In genomic region chr16:74367636-74368001, GRCh38 we compare ENCODE assay signal across 9 cellular contexts. TPM values are rescaled to one million over a fixed set of nuclear protein-coding genes. Genes with fewer than 3 reads are reported as not detected.
DNase-seq lines count a peak whose midpoint lies in the region; ATAC-seq and TF ChIP-seq lines count a peak whose summit lies in the region.
"Not testable (repeated sequence)": the region's sequence is repeated elsewhere in the genome, so short reads cannot be mapped to it uniquely, and the experiment has no call there.
"Had no signal": no experiment of that assay in that cellular context is flagged by ENCODE, and none has a peak within 500 bp of the region (broad histone marks: within the 10 kb centered on the region; RNA-seq: fewer than 3 reads in every experiment).

No MANE protein-coding gene starts in this region.

- peak overlapping the region; percentile 76 to 92 for H3K4me3 ChIP-seq in duodenal mucosa (ENCODE audit: low read depth in 1 of 2, low read length in 2 of 2)
- peak overlapping the region; percentile 89 for H3K4me3 ChIP-seq in rectal smooth muscle tissue (ENCODE audit: low read length)

- H3K4me3 Mint-ChIP-seq in activated CD8-positive, alpha-beta T cell treated with anti-CD3 and anti-CD28 coated beads for 36 hours, result peak overlapping the region; percentile 91

- DNase-seq in MV-4-11 (lab: John Stamatoyannopoulos, UW) (peak; percentile 45), islet precursor cell (peak; percentile 70)
- DNase-seq in activated CD8-positive, alpha-beta T cell treated with anti-CD3 and anti-CD28 coated beads for 36 hours, result peak; percentile 63

- H3K9ac ChIP-seq in duodenal mucosa (ENCODE audit: low read depth in 1 of 2, low read length in 2 of 2) (peak overlapping the region; percentile 70 to 77), rectal smooth muscle tissue (ENCODE audit: low read length) (peak overlapping the region; percentile 66)

- POLR2A ChIA-PET in activated CD8-positive, alpha-beta T cell treated with anti-CD3 and anti-CD28 coated beads for 36 hours (lab: Charles Lee), result not testable (repeated sequence)

- H3K27me3 Mint-ChIP-seq in activated CD8-positive, alpha-beta T cell treated with anti-CD3 and anti-CD28 coated beads for 36 hours, result not testable (repeated sequence)

- H3K27me3 ChIP-seq in duodenal mucosa (ENCODE audit: control insufficient read depth in 1 of 2, insufficient read depth in 2 of 2, low read length in 2 of 2); rectal smooth muscle tissue (ENCODE audit: control insufficient read depth, insufficient read depth, low read length): not testable (repeated sequence)

- H3K36me3 ChIP-seq in duodenal mucosa (ENCODE audit: control insufficient read depth in 1 of 2, insufficient read depth in 2 of 2, low read length in 2 of 2); rectal smooth muscle tissue (ENCODE audit: control insufficient read depth, insufficient read depth, low read length): not testable (repeated sequence)

- H3K4me1 ChIP-seq in duodenal mucosa (ENCODE audit: control insufficient read depth in 1 of 2, insufficient read depth in 2 of 2, low read length in 2 of 2); rectal smooth muscle tissue (ENCODE audit: control insufficient read depth, insufficient read depth, low read length): not testable (repeated sequence)

- H3K27ac Mint-ChIP-seq in activated CD8-positive, alpha-beta T cell treated with anti-CD3 and anti-CD28 coated beads for 36 hours, result peak overlapping the region; percentile 87

- intact Hi-C loops in activated CD8-positive, alpha-beta T cell treated with anti-CD3 and anti-CD28 coated beads for 36 hours (cut with micrococcal nuclease), result not testable (repeated sequence)

- not testable (repeated sequence) for H3K36me3 Mint-ChIP-seq in activated CD8-positive, alpha-beta T cell treated with anti-CD3 and anti-CD28 coated beads for 36 hours (ENCODE audit: low read depth)

- TF ChIP-seq CTCF in 22Rv1 (IDR thresholded peaks at IDR 0.05); activated CD8-positive, alpha-beta T cell treated with anti-CD3 and anti-CD28 coated beads for 36 hours (IDR thresholded peaks at IDR 0.05): not testable (repeated sequence)

- H3K9me3 ChIP-seq in duodenal mucosa (ENCODE audit: control insufficient read depth in 1 of 2, low read length in 2 of 2), result not testable (repeated sequence)

- not testable (repeated sequence) for H3K9me3 Mint-ChIP-seq in activated CD8-positive, alpha-beta T cell treated with anti-CD3 and anti-CD28 coated beads for 36 hours

- H3K4me1 Mint-ChIP-seq in activated CD8-positive, alpha-beta T cell treated with anti-CD3 and anti-CD28 coated beads for 36 hours (ENCODE audit: low read depth), result peaks cover 13% of the 10 kb centered on the region

- ATAC-seq in GM18517 (IDR thresholded peaks at IDR 0.05; ENCODE audit: unreplicated experiment) (peak; percentile 43), HG02759 (IDR thresholded peaks at IDR 0.05; ENCODE audit: unreplicated experiment) (peak; percentile 52)
- ATAC-seq in activated CD8-positive, alpha-beta T cell treated with anti-CD3 and anti-CD28 coated beads for 36 hours, result peak; percentile 55

- CTCF ChIA-PET in activated CD8-positive, alpha-beta T cell treated with anti-CD3 and anti-CD28 coated beads for 36 hours (lab: Charles Lee), result not testable (repeated sequence)

- H3K27ac ChIP-seq in 22Rv1, result peak overlapping the region; percentile 31; the same call in 1 of the 2 replicates
- H3K27ac ChIP-seq in duodenal mucosa (ENCODE audit: low read depth, low read length), result peak overlapping the region; percentile 73
- peak overlapping the region; percentile 80 for H3K27ac ChIP-seq in rectal smooth muscle tissue (ENCODE audit: low read depth, low read length)

RNA-seq across cellular contexts. Expression of gene NPIPB15, which starts 8.5 kb away (rescaled TPM):
- total RNA-seq in activated CD8-positive, alpha-beta T cell treated with anti-CD3 and anti-CD28 coated beads for 36 hours, result 1 to 10 TPM; 1.7 to 1.8 TPM
- total RNA-seq: A172 had no signal

RNA-seq across cellular contexts. Expression of gene CLEC18B, which starts 53.7 kb away (rescaled TPM):
- under 1 TPM in 1 of 2 experiments, not detected in 1; 0.22 TPM for total RNA-seq in activated CD8-positive, alpha-beta T cell treated with anti-CD3 and anti-CD28 coated beads for 36 hours

Comparison
In these comparisons a context has a peak if more than half of its experiments do, and no peak if none do; other contexts are left out.
1. Peak in every context shown above with its lines: DNase-seq, ATAC-seq, H3K4me3 ChIP-seq and H3K27ac ChIP-seq.